19 cellular contexts compared by ENCODE assay signal in the genomic region with DNA sequence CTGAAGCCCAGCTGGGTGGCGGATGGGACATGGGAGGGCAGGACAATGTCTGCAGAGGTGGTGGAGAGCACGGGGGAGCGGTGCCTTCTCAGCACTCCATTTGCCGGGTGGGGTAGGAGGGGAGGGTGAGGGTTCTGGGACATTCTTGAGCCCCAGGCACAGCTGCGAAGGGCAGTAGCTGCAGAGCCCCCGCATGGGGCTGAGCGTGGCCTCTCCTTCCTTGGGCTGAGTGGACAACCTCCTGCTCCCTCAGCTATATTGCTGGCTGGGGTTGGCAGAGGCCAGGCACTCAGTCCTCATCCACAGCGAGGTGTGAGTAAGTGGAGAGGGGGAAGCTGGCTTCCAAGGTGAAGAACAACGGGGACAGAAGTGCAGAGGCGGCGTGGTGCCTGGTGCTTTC. TPM values are rescaled to one million over a fixed set of nuclear protein-coding genes. Genes with fewer than 3 reads are reported as not detected.
DNase-seq lines count a peak whose midpoint lies in the region; FAIRE-seq and TF ChIP-seq lines count a peak whose summit lies in the region.
"Had no signal": no experiment of that assay in that cellular context is flagged by ENCODE, and none has a peak within 500 bp of the region (broad histone marks: within the 10 kb centered on the region; RNA-seq: fewer than 3 reads in every experiment).

No MANE protein-coding gene starts in this region.

- intact Hi-C loops in PC-9 (cut with micrococcal nuclease; ENCODE audit: unreplicated experiment): loop anchor here (1.0 to 5.0 kb wide), 11 partner anchors 13 to 137 kb away; partner anchors contain the start of gene RHOB

- no peak for TF ChIP-seq CTCF in PC-9 (conservative IDR thresholded peaks at IDR 0.05)
- TF ChIP-seq CTCF in suprapubic skin (IDR thresholded peaks at IDR 0.05): no peak

- H3K27me3 ChIP-seq in PC-9 (ENCODE audit: insufficient read depth, low read depth) (no peaks in the 10 kb centered on the region), mesenchymal stem cell (ENCODE audit: control insufficient read depth in 1 of 2, insufficient read depth in 1 of 2, low read length in 2 of 2) (no peaks in the 10 kb centered on the region), trophoblast cell (ENCODE audit: insufficient read depth, low read length) (no peaks in the 10 kb centered on the region), suprapubic skin (no peaks in the 10 kb centered on the region), small intestine (ENCODE audit: control insufficient read depth in 2 of 2, insufficient read depth in 2 of 2, low read length in 2 of 2) (peaks cover 0 to 2% of the 10 kb centered on the region in 2 donors)

- no peak overlapping the region for H4K12ac ChIP-seq in trophoblast cell (ENCODE audit: low read depth, low read length)

- no peak overlapping the region for H2BK120ac ChIP-seq in mesenchymal stem cell (ENCODE audit: low read depth, low read length)
- H2BK120ac ChIP-seq in trophoblast cell (ENCODE audit: insufficient read depth, low read length, poor library complexity): peak overlapping the region; percentile 94

- no peaks in the 10 kb centered on the region for H3K79me1 ChIP-seq in mesenchymal stem cell (replicated peaks; ENCODE audit: low read length, poor library complexity, severe bottlenecking)
- H3K79me1 ChIP-seq in trophoblast cell (ENCODE audit: low read length): peaks cover 40% of the 10 kb centered on the region

- H3K4me2 ChIP-seq in PC-9: peak overlapping the region; percentile 73
- H3K4me2 ChIP-seq in mesenchymal stem cell (ENCODE audit: low read length, poor library complexity, severe bottlenecking): no peak overlapping the region
- H3K4me2 ChIP-seq in trophoblast cell (ENCODE audit: low read length): no peak overlapping the region

- H2BK5ac ChIP-seq in mesenchymal stem cell (ENCODE audit: low read depth, low read length, poor library complexity, severe bottlenecking) (no peak overlapping the region), trophoblast cell (ENCODE audit: low read depth, low read length, poor library complexity) (peak overlapping the region; percentile 78)

- no peak overlapping the region for H3K9ac ChIP-seq in mesenchymal stem cell (ENCODE audit: low read length)
- H3K9ac ChIP-seq in trophoblast cell (ENCODE audit: low read length): no peak overlapping the region
- H3K9ac ChIP-seq: BLaER1 treated with 17β-estradiol and CSF1 and Interleukin-3, amounts not matched to agents 10 nM and 100 nM had no signal

- H3K9me3 ChIP-seq in PC-9 (ENCODE audit: insufficient read depth, low read depth) (no peaks in the 10 kb centered on the region), mesenchymal stem cell (ENCODE audit: control insufficient read depth, low read length) (no peaks in the 10 kb centered on the region), trophoblast cell (ENCODE audit: insufficient read depth, low read depth, low read length) (no peaks in the 10 kb centered on the region), suprapubic skin (no peaks in the 10 kb centered on the region), small intestine (ENCODE audit: control insufficient read depth, low read depth) (no peaks in the 10 kb centered on the region)
- H3K9me3 ChIP-seq: BLaER1 treated with 17β-estradiol and CSF1 and Interleukin-3, amounts not matched to agents 10 nM and 100 nM had no signal

- H3F3A ChIP-seq in PC-9 (ENCODE audit: insufficient read depth, low read depth): peaks cover 32% of the 10 kb centered on the region

- peak overlapping the region; percentile 33; the same call in 1 of the 2 replicates for H3K4me3 ChIP-seq in PC-9
- no peak overlapping the region for H3K4me3 ChIP-seq in mesenchymal stem cell (ENCODE audit: insufficient read depth in 1 of 2, low read depth in 1 of 2, low read length in 2 of 2)
- H3K4me3 ChIP-seq in trophoblast cell (ENCODE audit: low read depth, low read length): no peak overlapping the region
- no peak overlapping the region for H3K4me3 ChIP-seq in suprapubic skin
- no peak overlapping the region for H3K4me3 ChIP-seq in small intestine (ENCODE audit: low read depth in 1 of 2, low read length in 2 of 2)
- H3K4me3 ChIP-seq: BLaER1 treated with 17β-estradiol and CSF1 and Interleukin-3, amounts not matched to agents 10 nM and 100 nM had no signal

- POLR2A ChIA-PET in PC-9 (lab: Charles Lee; ENCODE audit: unreplicated experiment): interaction anchor here (0.6 to 2.7 kb wide), 5 partner anchors 10 to 49 kb away, joined by 3 to 67 read pairs (median 6); partner anchors contain the start of gene RHOB

- H3K14ac ChIP-seq in mesenchymal stem cell (ENCODE audit: low read length in 2 of 2) (no peak overlapping the region), trophoblast cell (ENCODE audit: low read length) (peak overlapping the region; percentile 48)

- no peak for TF ChIP-seq POLR2A in suprapubic skin (IDR thresholded peaks at IDR 0.05)

- CTCF ChIA-PET in PC-9 (lab: Charles Lee): no interaction called here

- no peak overlapping the region for H2AFZ ChIP-seq in PC-9
- H2AFZ ChIP-seq in mesenchymal stem cell (ENCODE audit: low read depth, low read length): no peak overlapping the region
- H2AFZ ChIP-seq in trophoblast cell (ENCODE audit: insufficient read depth, low read length, poor library complexity): no peak overlapping the region

- 84% methylated on average over 11 of the region's 11 CpGs for WGBS in mesenchymal stem cell
- WGBS in trophoblast cell (ENCODE audit: extremely low coverage, insufficient coverage, insufficient read length): no CpG with 5 or more reads among the region's 11 CpGs
- 93% methylated on average over 11 of the region's 11 CpGs for WGBS in suprapubic skin
- WGBS in small intestine, 3 donors: 86 to 88% (median 87%) methylated on average over 11 of the region's 11 CpGs

- no peak overlapping the region for H4K8ac ChIP-seq in mesenchymal stem cell (ENCODE audit: low read length)
- peak overlapping the region; percentile 1 for H4K8ac ChIP-seq in trophoblast cell (ENCODE audit: low read depth, low read length)

- no peaks in the 10 kb centered on the region for H4K20me1 ChIP-seq in PC-9 (ENCODE audit: insufficient read depth)
- H4K20me1 ChIP-seq: BLaER1 treated with 17β-estradiol and CSF1 and Interleukin-3, amounts not matched to agents 10 nM and 100 nM had no signal

- peak overlapping the region in 1 of 2 experiments; percentile 5 for H3K18ac ChIP-seq in mesenchymal stem cell (ENCODE audit: low read depth in 1 of 2, low read length in 2 of 2)
- peak overlapping the region; percentile 29 for H3K18ac ChIP-seq in trophoblast cell (ENCODE audit: low read length)

- H3K36me3 ChIP-seq in PC-9 (ENCODE audit: low read depth) (no peaks in the 10 kb centered on the region), mesenchymal stem cell (ENCODE audit: control insufficient read depth in 1 of 2, insufficient read depth in 2 of 2, low read depth in 1 of 2, low read length in 2 of 2) (no peaks in the 10 kb centered on the region), trophoblast cell (ENCODE audit: control insufficient read depth in 1 of 2, insufficient read depth in 2 of 2, low read length in 2 of 2) (no peaks in the 10 kb centered on the region), suprapubic skin (no peaks in the 10 kb centered on the region), small intestine (ENCODE audit: control insufficient read depth in 2 of 2, insufficient read depth in 2 of 2, low read length in 2 of 2) (no peaks in the 10 kb centered on the region)
- H3K36me3 ChIP-seq: BLaER1 treated with 17β-estradiol and CSF1 and Interleukin-3, amounts not matched to agents 10 nM and 100 nM had no signal

- FAIRE-seq in small intestine (lab: Jason Lieb, UNC): no peak
- FAIRE-seq: D721Med had no signal

- H3K27ac ChIP-seq in PC-9: peak overlapping the region; percentile 84
- H3K27ac ChIP-seq in mesenchymal stem cell (ENCODE audit: low read length, poor library complexity, severe bottlenecking): no peak overlapping the region
- peak overlapping the region; percentile 83 for H3K27ac ChIP-seq in trophoblast cell (ENCODE audit: low read depth, low read length)
- peak overlapping the region; percentile 51 for H3K27ac ChIP-seq in suprapubic skin
- H3K27ac ChIP-seq in small intestine (ENCODE audit: low read depth in 1 of 2, low read length in 1 of 2): no peak overlapping the region
- H3K27ac ChIP-seq: BLaER1 treated with 17β-estradiol and CSF1 and Interleukin-3, amounts not matched to agents 10 nM and 100 nM had no signal

- H3K23ac ChIP-seq in mesenchymal stem cell (ENCODE audit: low read length in 2 of 2): no peak overlapping the region
- no peak overlapping the region for H3K23ac ChIP-seq in trophoblast cell (ENCODE audit: low read length)

- no peak overlapping the region for H3K4ac ChIP-seq in mesenchymal stem cell (ENCODE audit: low read depth in 1 of 2, low read length in 2 of 2)
- H3K4ac ChIP-seq in trophoblast cell (ENCODE audit: low read depth, low read length): peak overlapping the region; percentile 12

- no peak for DNase-seq in PC-9
- DNase-seq in mesenchymal stem cell: no peak
- DNase-seq in trophoblast cell: no peak
- DNase-seq in suprapubic skin (ENCODE audit: low spot score in 2 of 2): no peak
- DNase-seq in SKM-1 treated with dmso at 0.1 percent for 144 hours (lab: John Stamatoyannopoulos, UW; ENCODE audit: unreplicated experiment): no peak
- DNase-seq in small intestine: no peak
- no peak for DNase-seq in activated CD4-positive, CD25-positive, alpha-beta regulatory T cell (lab: John Stamatoyannopoulos, UW)
- DNase-seq: CD8-positive, alpha-beta memory T cell; DMS79; H7; Karpas-422; MM.1S; NCI-H1092 treated with DMSO at 0.1 percent for 48 hours; NCI-H1694; NCI-H226; NCI-H524 treated with DMSO at 0.1 percent for 48 hours; SHP77 treated with DMSO at 0.1 percent for 48 hours had no signal

- no peak overlapping the region for H4K91ac ChIP-seq in mesenchymal stem cell (ENCODE audit: low read length)
- H4K91ac ChIP-seq in trophoblast cell (ENCODE audit: low read depth, low read length): peak overlapping the region; percentile 95

- no peaks in the 10 kb centered on the region for H3K9me2 ChIP-seq in PC-9 (ENCODE audit: insufficient read depth)

- H3K4me1 ChIP-seq in PC-9 (replicated peaks; ENCODE audit: insufficient read depth) (peaks cover 65% of the 10 kb centered on the region), mesenchymal stem cell (ENCODE audit: control insufficient read depth, insufficient read depth, low read depth, low read length) (peaks cover 26% of the 10 kb centered on the region), trophoblast cell (ENCODE audit: control insufficient read depth in 1 of 2, insufficient read depth in 2 of 2, low read length in 2 of 2) (peaks cover 30 to 33% of the 10 kb centered on the region in 2 experiments), suprapubic skin (peaks cover 21% of the 10 kb centered on the region), small intestine (ENCODE audit: control insufficient read depth in 2 of 2, insufficient read depth in 1 of 2, low read depth in 1 of 2, low read length in 1 of 2) (no peaks in the 10 kb centered on the region)

- no peak for TF ChIP-seq EP300 in suprapubic skin (IDR thresholded peaks at IDR 0.05)

- no peaks in the 10 kb centered on the region for H3K79me2 ChIP-seq in PC-9 (ENCODE audit: low read depth)
- peaks cover 7% of the 10 kb centered on the region for H3K79me2 ChIP-seq in trophoblast cell (ENCODE audit: control insufficient read depth, insufficient read depth, low read length, poor library complexity)

- H2AK5ac ChIP-seq in mesenchymal stem cell (ENCODE audit: low read length, severe bottlenecking) (peak overlapping the region; percentile 74), trophoblast cell (ENCODE audit: low read length) (peak overlapping the region; percentile 42)

- peak overlapping the region; percentile 4 for H2BK12ac ChIP-seq in mesenchymal stem cell (ENCODE audit: low read length in 2 of 2)
- peak overlapping the region; percentile 64 for H2BK12ac ChIP-seq in trophoblast cell (ENCODE audit: low read length)

- no peak overlapping the region for H2BK15ac ChIP-seq in mesenchymal stem cell (ENCODE audit: low read depth, poor library complexity, severe bottlenecking)

- BruUV-seq in PC-9 (replicated peaks; lab: Mats Ljungman, UMichigan): no TSS peak

RNA-seq across cellular contexts. Expression of gene RHOB, which starts 50.1 kb away (rescaled TPM):
- total RNA-seq in PC-9 (2021) (39.3 and 44.4 TPM in 2 replicates), suprapubic skin (100 to 1,000 TPM; 404 to 719 (median 568) TPM)
- 126 TPM for polyA plus RNA-seq in mesenchymal stem cell (2013, experiment 1 of 2)
- polyA plus RNA-seq in mesenchymal stem cell (2013, experiment 2 of 2): 126 TPM
- polyA plus RNA-seq in trophoblast cell (2013): 220 and 222 TPM in 2 replicates
- 100 to 1,000 TPM in 1 of 3 donors, 10 to 100 TPM in 2; 17.7 to 246 (median 25.4) TPM for polyA plus RNA-seq in small intestine

Comparison
In these comparisons a context has a peak if more than half of its experiments do, and no peak if none do; other contexts are left out.
1. H3K27ac ChIP-seq: peak in PC-9 (single experiment), trophoblast cell (single experiment) and suprapubic skin (single experiment); none in mesenchymal stem cell (single experiment) and small intestine (0 of 2).